In the genomic region with DNA sequence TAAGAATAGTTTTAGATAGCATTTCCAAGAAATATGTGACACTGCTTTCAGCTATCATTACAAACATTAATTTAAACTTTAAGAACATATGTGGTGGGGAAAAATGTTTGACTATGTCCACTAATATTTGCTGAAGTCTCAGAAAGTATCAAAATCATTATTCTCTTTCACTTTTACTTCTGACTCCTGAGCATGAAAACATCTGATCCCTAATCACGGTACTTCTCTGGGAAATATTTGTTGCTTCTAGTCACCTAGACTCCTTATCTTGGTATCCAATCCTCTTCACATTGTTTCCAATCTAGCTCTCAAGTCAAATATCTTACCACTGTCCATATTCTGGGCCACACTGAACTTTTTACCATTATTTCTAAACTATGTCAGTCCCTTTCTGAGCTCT, we compare ENCODE assay signal across 24 cellular contexts.
"Had no signal": no experiment of that assay in that cellular context is flagged by ENCODE, and none has a peak within 500 bp of the region (broad histone marks: within the 10 kb centered on the region; RNA-seq: fewer than 3 reads in every experiment).

No MANE protein-coding gene starts in this region.

- H3K4me3 Mint-ChIP-seq: activated CD4-positive, alpha-beta memory T cell treated with anti-CD3 and anti-CD28 coated beads, Interleukin-2, amount 10 ng/mL, durations not matched to agents 7 days and 5 days; activated naive CD4-positive, alpha-beta T cell treated with anti-CD3 and anti-CD28 coated beads for 36 hours; activated naive CD8-positive, alpha-beta T cell; activated T-helper 17 cell treated with anti-CD3 and anti-CD28 coated beads, Interleukin-2, amount 50 U/mL, for 72 hours had no signal

- DNase-seq: activated CD4-positive, alpha-beta memory T cell treated with anti-CD3 and anti-CD28 coated beads, Interleukin-2, amount 10 ng/mL, durations not matched to agents 7 days and 5 days; activated CD4-positive, alpha-beta T cell treated with anti-CD3 and anti-CD28 coated beads, Interleukin-2, amount 50 U/mL, for 1 hour; activated CD4-positive, CD25-positive, alpha-beta regulatory T cell; activated gamma-delta T cell; activated naive CD4-positive, alpha-beta T cell treated with anti-CD3 and anti-CD28 coated beads for 36 hours; activated T-cell treated with anti-CD3 and anti-CD28 coated beads for 4 hours; activated T-cell treated with anti-CD3 and anti-CD28 coated beads, Interleukin-2, amount 50 U/mL, for 48 hours; cerebellar nuclear complex; MG63; NCI-H1105 treated with DMSO at 0.1 percent for 48 hours; NCI-H146; NCI-H187 treated with DMSO at 0.1 percent for 48 hours; NCI-H2081 treated with DMSO at 0.1 percent for 48 hours; NCI-H446; NCI-H524; PC-3; SHP77 had no signal

- H3K9me3 ChIP-seq: MG63, SJSA1 had no signal

- H3K27ac Mint-ChIP-seq: activated CD4-positive, alpha-beta memory T cell treated with anti-CD3 and anti-CD28 coated beads, Interleukin-2, amount 10 ng/mL, durations not matched to agents 7 days and 5 days; activated naive CD4-positive, alpha-beta T cell treated with anti-CD3 and anti-CD28 coated beads for 36 hours; activated naive CD8-positive, alpha-beta T cell; activated T-helper 17 cell treated with anti-CD3 and anti-CD28 coated beads, Interleukin-2, amount 50 U/mL, for 72 hours had no signal

- H3K4me2 ChIP-seq: KMS-11 had no signal

- H3K9me3 Mint-ChIP-seq: activated CD4-positive, alpha-beta memory T cell treated with anti-CD3 and anti-CD28 coated beads, Interleukin-2, amount 10 ng/mL, durations not matched to agents 7 days and 5 days; activated naive CD4-positive, alpha-beta T cell treated with anti-CD3 and anti-CD28 coated beads for 36 hours; activated T-helper 17 cell treated with anti-CD3 and anti-CD28 coated beads, Interleukin-2, amount 50 U/mL, for 72 hours had no signal

- H3K9ac ChIP-seq: KMS-11 had no signal

- H3K27me3 ChIP-seq: MG63, SJSA1 had no signal

- H3K4me3 ChIP-seq: MG63, SJSA1 had no signal

- H3K4me1 Mint-ChIP-seq: activated T-helper 17 cell treated with anti-CD3 and anti-CD28 coated beads, Interleukin-2, amount 50 U/mL, for 72 hours had no signal

- H3K27me3 Mint-ChIP-seq: activated CD4-positive, alpha-beta memory T cell treated with anti-CD3 and anti-CD28 coated beads, Interleukin-2, amount 10 ng/mL, durations not matched to agents 7 days and 5 days; activated naive CD8-positive, alpha-beta T cell; activated T-helper 17 cell treated with anti-CD3 and anti-CD28 coated beads, Interleukin-2, amount 50 U/mL, for 72 hours had no signal

- FAIRE-seq: RCC 7860 had no signal

- H3K27ac ChIP-seq: KMS-11, SJSA1, VCaP had no signal

- ATAC-seq: activated T-helper 17 cell treated with anti-CD3 and anti-CD28 coated beads, Interleukin-2, amount 50 U/mL, for 72 hours; PC-3; SK-N-SH treated with all-trans-retinoic acid at 6 μM for 48 hours had no signal
